Comparison of ENCODE assay signal across 15 cellular contexts in the genomic region with DNA sequence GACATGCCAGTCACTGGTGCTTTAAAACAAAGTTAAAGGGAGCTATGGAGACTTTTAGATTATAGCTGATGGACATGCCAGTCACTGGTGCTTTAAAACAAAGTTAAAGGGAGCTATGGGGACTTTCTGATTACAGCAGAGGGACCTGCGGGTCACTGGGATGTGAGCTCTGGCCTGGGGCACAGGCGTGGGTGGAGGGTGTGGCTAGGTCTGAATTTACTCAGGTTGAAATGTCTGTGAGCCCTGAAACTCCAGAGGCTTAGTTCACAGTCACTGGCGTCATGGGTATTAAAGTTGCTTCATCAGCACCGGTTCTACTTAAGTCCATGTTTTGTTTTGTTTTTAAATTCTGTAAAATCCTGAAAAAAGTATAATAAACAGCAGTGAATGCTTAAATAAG. TPM values are rescaled to one million over a fixed set of nuclear protein-coding genes. Genes with fewer than 3 reads are reported as not detected.
A peak's percentile ranks its signal among the peaks of the same experiment; 100 is the strongest.
DNase-seq lines count a peak whose midpoint lies in the region; ATAC-seq and TF ChIP-seq lines count a peak whose summit lies in the region.
"Had no signal": no experiment of that assay in that cellular context is flagged by ENCODE, and none has a peak within 500 bp of the region (broad histone marks: within the 10 kb centered on the region; RNA-seq: fewer than 3 reads in every experiment).

No MANE protein-coding gene starts in this region.

- no peak overlapping the region for H3K4me3 Mint-ChIP-seq in activated CD4-positive, alpha-beta memory T cell treated with anti-CD3 and anti-CD28 coated beads for 36 hours
- H3K4me3 Mint-ChIP-seq in activated CD4-positive, alpha-beta memory T cell treated with anti-CD3 and anti-CD28 coated beads, Interleukin-2, amount 10 ng/mL, durations not matched to agents 7 days and 5 days, result no peak overlapping the region
- H3K4me3 Mint-ChIP-seq: activated naive CD8-positive, alpha-beta T cell had no signal

- peaks cover 37% of the 10 kb centered on the region for H3K27me3 Mint-ChIP-seq in activated CD4-positive, alpha-beta memory T cell treated with anti-CD3 and anti-CD28 coated beads for 36 hours
- H3K27me3 Mint-ChIP-seq in activated CD4-positive, alpha-beta memory T cell treated with anti-CD3 and anti-CD28 coated beads, Interleukin-2, amount 10 ng/mL, durations not matched to agents 7 days and 5 days, result peaks cover 25% of the 10 kb centered on the region

- CTCF ChIA-PET in activated CD4-positive, alpha-beta memory T cell treated with anti-CD3 and anti-CD28 coated beads for 36 hours (lab: Charles Lee), result no interaction called here
- CTCF ChIA-PET in activated CD4-positive, alpha-beta memory T cell treated with anti-CD3 and anti-CD28 coated beads, Interleukin-2, amount 10 ng/mL, durations not matched to agents 7 days and 5 days (lab: Charles Lee), result interaction anchor here (0.9 kb wide), 1 partner anchor 10 kb away, joined by 3 read pairs; no protein-coding TSS in a partner anchor

- POLR2A ChIA-PET in activated CD4-positive, alpha-beta memory T cell treated with anti-CD3 and anti-CD28 coated beads for 36 hours (lab: Charles Lee), result no interaction called here
- POLR2A ChIA-PET in activated CD4-positive, alpha-beta memory T cell treated with anti-CD3 and anti-CD28 coated beads, Interleukin-2, amount 10 ng/mL, durations not matched to agents 7 days and 5 days (lab: Charles Lee), result no interaction called here

- H3K36me3 Mint-ChIP-seq in activated CD4-positive, alpha-beta memory T cell treated with anti-CD3 and anti-CD28 coated beads for 36 hours, result no peaks in the 10 kb centered on the region
- no peaks in the 10 kb centered on the region for H3K36me3 Mint-ChIP-seq in activated CD4-positive, alpha-beta memory T cell treated with anti-CD3 and anti-CD28 coated beads, Interleukin-2, amount 10 ng/mL, durations not matched to agents 7 days and 5 days (ENCODE audit: low read depth)
- H3K36me3 Mint-ChIP-seq: activated naive CD8-positive, alpha-beta T cell; IgD-negative memory B cell had no signal

- H3K4me3 ChIP-seq in coronary artery, result no peak overlapping the region
- H3K4me3 ChIP-seq: SJCRH30 had no signal

- ATAC-seq in GM21737 (IDR thresholded peaks at IDR 0.05; ENCODE audit: unreplicated experiment), result peak; percentile 75
- ATAC-seq in HG03139 (IDR thresholded peaks at IDR 0.05; ENCODE audit: unreplicated experiment), result peak; percentile 60
- peak; percentile 39 for ATAC-seq in left lobe of liver

- no peak overlapping the region for H3K27ac ChIP-seq in coronary artery
- H3K27ac ChIP-seq: SJCRH30 had no signal

- peak; percentile 35 for DNase-seq in activated CD4-positive, alpha-beta memory T cell treated with anti-CD3 and anti-CD28 coated beads for 36 hours
- DNase-seq in activated CD4-positive, alpha-beta memory T cell treated with anti-CD3 and anti-CD28 coated beads, Interleukin-2, amount 10 ng/mL, durations not matched to agents 7 days and 5 days, result no peak
- DNase-seq in left lobe of liver (ENCODE audit: low spot score) (no peak), coronary artery (ENCODE audit: low spot score) (no peak), SHP77 treated with DMSO at 0.1 percent for 48 hours (lab: John Stamatoyannopoulos, UW) (no peak), NCI-H2227 treated with DMSO at 0.1 percent for 48 hours (lab: John Stamatoyannopoulos, UW) (no peak)
- DNase-seq: 8988T; activated CD4-positive, CD25-positive, alpha-beta regulatory T cell; cortex of kidney; foreskin melanocyte; SJCRH30 had no signal

- peaks cover 15% of the 10 kb centered on the region for H3K4me1 Mint-ChIP-seq in activated CD4-positive, alpha-beta memory T cell treated with anti-CD3 and anti-CD28 coated beads for 36 hours (ENCODE audit: low read depth)
- H3K4me1 Mint-ChIP-seq in activated CD4-positive, alpha-beta memory T cell treated with anti-CD3 and anti-CD28 coated beads, Interleukin-2, amount 10 ng/mL, durations not matched to agents 7 days and 5 days, result peaks cover 18% of the 10 kb centered on the region

- no peak overlapping the region for H3K27ac Mint-ChIP-seq in activated CD4-positive, alpha-beta memory T cell treated with anti-CD3 and anti-CD28 coated beads for 36 hours
- H3K27ac Mint-ChIP-seq in activated CD4-positive, alpha-beta memory T cell treated with anti-CD3 and anti-CD28 coated beads, Interleukin-2, amount 10 ng/mL, durations not matched to agents 7 days and 5 days, result no peak overlapping the region
- H3K27ac Mint-ChIP-seq: activated naive CD8-positive, alpha-beta T cell; IgD-negative memory B cell had no signal

- no peaks in the 10 kb centered on the region for H3K9me3 Mint-ChIP-seq in activated CD4-positive, alpha-beta memory T cell treated with anti-CD3 and anti-CD28 coated beads for 36 hours
- H3K9me3 Mint-ChIP-seq in activated CD4-positive, alpha-beta memory T cell treated with anti-CD3 and anti-CD28 coated beads, Interleukin-2, amount 10 ng/mL, durations not matched to agents 7 days and 5 days, result no peaks in the 10 kb centered on the region

- no peak for TF ChIP-seq CTCF in coronary artery (IDR thresholded peaks at IDR 0.05)

- intact Hi-C loops in activated CD4-positive, alpha-beta memory T cell treated with anti-CD3 and anti-CD28 coated beads for 36 hours (cut with micrococcal nuclease), result no loop called here

RNA-seq across cellular contexts. Expression of gene TMEM18, which starts 49.0 kb away (rescaled TPM):
- 10 to 100 TPM; 20.8 to 21.8 TPM for total RNA-seq in activated CD4-positive, alpha-beta memory T cell treated with anti-CD3 and anti-CD28 coated beads for 36 hours
- 10 to 100 TPM; 26.3 to 28.3 TPM for total RNA-seq in activated CD4-positive, alpha-beta memory T cell treated with anti-CD3 and anti-CD28 coated beads, Interleukin-2, amount 10 ng/mL, durations not matched to agents 7 days and 5 days
- total RNA-seq in left lobe of liver, result 7.3 TPM
